Comparison of ENCODE assay signal across 10 cellular contexts in the genomic region with DNA sequence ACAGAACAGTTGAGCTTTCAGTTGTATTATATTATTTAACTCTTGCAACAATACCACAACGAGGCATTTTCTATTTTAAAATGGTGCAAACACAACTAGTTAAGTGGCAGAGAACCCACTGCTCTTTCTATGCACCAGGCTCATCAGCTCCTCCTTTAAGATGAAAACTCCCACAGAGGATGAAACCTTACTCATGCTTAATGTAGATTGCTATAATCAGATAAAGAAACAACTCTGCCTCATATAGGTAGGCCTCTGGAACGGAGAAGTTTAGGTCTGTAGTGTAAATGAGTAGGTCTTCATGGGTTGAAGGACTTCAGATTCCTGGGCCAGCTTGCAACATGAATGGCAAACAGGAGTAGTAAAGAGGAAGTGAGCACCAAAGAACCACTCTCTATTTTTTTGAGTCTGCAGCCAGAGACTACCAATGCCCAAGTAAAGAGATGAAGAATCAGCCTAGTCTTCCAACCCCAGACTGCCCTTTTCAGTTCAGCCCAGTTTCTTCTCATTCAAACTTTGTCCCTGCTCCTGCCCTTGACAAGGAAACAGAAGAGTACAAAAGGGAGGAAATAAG. TPM values are rescaled to one million over a fixed set of nuclear protein-coding genes. Genes with fewer than 3 reads are reported as not detected.
A peak's percentile ranks its signal among the peaks of the same experiment; 100 is the strongest.
DNase-seq lines count a peak whose midpoint lies in the region; ATAC-seq lines count a peak whose summit lies in the region.
"Had no signal": no experiment of that assay in that cellular context is flagged by ENCODE, and none has a peak within 500 bp of the region (broad histone marks: within the 10 kb centered on the region; RNA-seq: fewer than 3 reads in every experiment).

No MANE protein-coding gene starts in this region.

- H3K27me3 Mint-ChIP-seq in effector memory CD8-positive, alpha-beta T cell: no peaks in the 10 kb centered on the region

- intact Hi-C loops in posterior vena cava (cut with DNase I): no loop called here

- peak overlapping the region; percentile 79 to 84 for H3K27ac Mint-ChIP-seq in effector memory CD8-positive, alpha-beta T cell

- H3K4me1 Mint-ChIP-seq in effector memory CD8-positive, alpha-beta T cell (ENCODE audit: low read depth in 2 of 2): peaks cover 18 to 39% of the 10 kb centered on the region in 2 donors

- H3K9me3 Mint-ChIP-seq in effector memory CD8-positive, alpha-beta T cell: no peaks in the 10 kb centered on the region

- DNase-seq in effector memory CD8-positive, alpha-beta T cell: no peak
- DNase-seq in AG08396 (ENCODE audit: low spot score): no peak
- DNase-seq in NCI-H774 (lab: John Stamatoyannopoulos, UW): no peak
- no peak for DNase-seq in posterior vena cava (ENCODE audit: low spot score)
- no peak for DNase-seq in NCI-H2196 (lab: John Stamatoyannopoulos, UW; ENCODE audit: unreplicated experiment)
- DNase-seq: KG1, uterus had no signal

- H3K36me3 Mint-ChIP-seq in effector memory CD8-positive, alpha-beta T cell (ENCODE audit: insufficient read depth): peaks cover 7% of the 10 kb centered on the region

- ATAC-seq in GM18511 (IDR thresholded peaks at IDR 0.05; ENCODE audit: unreplicated experiment): peak; percentile 87
- peak; percentile 84 for ATAC-seq in GM21447 (IDR thresholded peaks at IDR 0.05; ENCODE audit: unreplicated experiment)
- ATAC-seq in HG03432 (IDR thresholded peaks at IDR 0.05; ENCODE audit: unreplicated experiment): peak; percentile 82
- ATAC-seq in effector memory CD8-positive, alpha-beta T cell (replicated peaks): no peak

- peak overlapping the region in 1 of 2 donors; percentile 7 for H3K4me3 Mint-ChIP-seq in effector memory CD8-positive, alpha-beta T cell

RNA-seq across cellular contexts. Expression of gene HACD4, which starts 33.9 kb away (rescaled TPM):
- 1 to 10 TPM; 1.6 to 2.1 TPM for total RNA-seq in posterior vena cava
